ENCODE assay signal across 10 cellular contexts in genomic region chr10:124701435-124701834, GRCh38. TPM values are rescaled to one million over a fixed set of nuclear protein-coding genes. Genes with fewer than 3 reads are reported as not detected.
DNase-seq lines count a peak whose midpoint lies in the region; ATAC-seq, FAIRE-seq and TF ChIP-seq lines count a peak whose summit lies in the region.
"Had no signal": no experiment of that assay in that cellular context is flagged by ENCODE, and none has a peak within 500 bp of the region (broad histone marks: within the 10 kb centered on the region; RNA-seq: fewer than 3 reads in every experiment).

No MANE protein-coding gene starts in this region.

- H3K4me2 ChIP-seq in K562 (ENCODE audit: insufficient read depth, low read length) = no peak overlapping the region

- DNase-seq in HL-60 (ENCODE audit: low read depth in 1 of 2, low spot score in 1 of 2) (no peak), K562 (ENCODE audit: extremely low read depth in 1 of 4, low spot score in 3 of 4) (peak in 1 of 4 experiments; percentile 13), kidney (peak; percentile 97), H54 (ENCODE audit: insufficient read length, low spot score) (no peak), DMS 273 treated with DMSO at 0.1 percent for 48 hours (lab: John Stamatoyannopoulos, UW) (no peak)
- DNase-seq: occipital lobe had no signal

- no peak for TF ChIP-seq EP300 in K562 (IDR thresholded peaks at IDR 0.05; ENCODE audit: low read length)

- POLR2A ChIA-PET in K562 (lab: Yijun Ruan, JAX) = interaction anchor here (0.7 to 3.0 kb wide), 4 partner anchors 8 to 571 kb away, joined by 3 to 14 read pairs (median 7); no protein-coding TSS in a partner anchor

- no peak for ATAC-seq in K562
- no peak for ATAC-seq in HG02759 (IDR thresholded peaks at IDR 0.05; ENCODE audit: unreplicated experiment)
- no peak for ATAC-seq in activated CD4-positive, CD25-positive, alpha-beta regulatory T cell treated with anti-CD3 and anti-CD28 coated beads, Interleukin-2, amount 50 U/mL, for 24 hours

- intact Hi-C loops in K562 (cut with micrococcal nuclease) = no loop called here
- intact Hi-C loops in kidney (cut with DNase I) = no loop called here

- peaks cover 15 to 32% of the 10 kb centered on the region in 2 experiments for H3K4me1 ChIP-seq in K562 (replicated peaks in 1 of 2; ENCODE audit: control insufficient read depth in 2 of 2, insufficient read depth in 2 of 2, low read length in 2 of 2)
- peaks cover 78 to 93% of the 10 kb centered on the region in 2 donors for H3K4me1 ChIP-seq in kidney (ENCODE audit: control insufficient read depth in 1 of 2, insufficient read depth in 1 of 2, low read depth in 1 of 2, low read length in 2 of 2)
- H3K4me1 ChIP-seq in skeletal muscle tissue (ENCODE audit: control insufficient read depth in 3 of 3, insufficient read depth in 3 of 3, low read length in 3 of 3) = peaks cover 94 to 100% (median 96%) of the 10 kb centered on the region in 3 donors

- H3K9ac ChIP-seq in K562 (ENCODE audit: insufficient read depth in 1 of 2, low read depth in 2 of 2, low read length in 2 of 2) (peak overlapping the region in 1 of 2 experiments; percentile 79; a peak in 2 of 4 replicates), kidney (ENCODE audit: low read length in 2 of 2) (peak overlapping the region in 1 of 2 donors; percentile 37), skeletal muscle tissue (ENCODE audit: low read depth in 1 of 3, low read length in 3 of 3) (peak overlapping the region; percentile 24 to 83 (median 66))

- no peaks in the 10 kb centered on the region for H3K9me1 ChIP-seq in K562 (ENCODE audit: control insufficient read depth, insufficient read depth, low read length)

- CTCF ChIA-PET in K562 (lab: Yijun Ruan, JAX; ENCODE audit: low intra/inter-chr PET ratio) = no interaction called here

- no peak for TF ChIP-seq CTCF in HL-60 (IDR thresholded peaks at IDR 0.05; ENCODE audit: insufficient read depth, low read length)
- no peak for TF ChIP-seq CTCF in K562 (IDR thresholded peaks at IDR 0.05 in 2 of 3, conservative IDR thresholded peaks at IDR 0.05 in 1 of 3; ENCODE audit: insufficient read depth in 2 of 3, low read depth in 1 of 3, low read length in 3 of 3)
- TF ChIP-seq CTCF in kidney (IDR thresholded peaks at IDR 0.05; ENCODE audit: borderline replicate concordance, extremely low read depth, insufficient read depth) = no peak

- no peak overlapping the region for H3K4me3 ChIP-seq in HL-60 (replicated peaks; ENCODE audit: insufficient read depth, low read length)
- no peak overlapping the region for H3K4me3 ChIP-seq in K562
- no peak overlapping the region for H3K4me3 ChIP-seq in kidney (ENCODE audit: low read length in 2 of 2)
- H3K4me3 ChIP-seq in skeletal muscle tissue (ENCODE audit: low read length in 3 of 3) = peak overlapping the region; percentile 26 to 61 (median 38)

- WGBS in K562 (ENCODE audit: insufficient coverage, low coverage, missing lambda C conversion rate) = 66% methylated on average over 4 of the region's 6 CpGs

- in situ Hi-C loops in K562 (cut with MboI) = no loop called here

- no TSS peak for BruUV-seq in K562 (replicated peaks; lab: Mats Ljungman, UMichigan)

- TF ChIP-seq RAD21 in K562 (CRISPR knock-in tag; conservative IDR thresholded peaks at IDR 0.05 in 1 of 2, IDR thresholded peaks at IDR 0.05 in 1 of 2) = no peak

- H2AFZ ChIP-seq in K562 (ENCODE audit: low read depth, low read length) = no peak overlapping the region

- FAIRE-seq in K562 (lab: Jason Lieb, UNC) (no peak), kidney (lab: Jason Lieb, UNC) (no peak), H54 (lab: Jason Lieb, UNC) (no peak)
- FAIRE-seq: GM18507 had no signal

- H3K36me3 ChIP-seq in K562 (ENCODE audit: control insufficient read depth, insufficient read depth, low read length) (peaks cover 64% of the 10 kb centered on the region; the same call in 2 of the 3 replicates), kidney (ENCODE audit: control insufficient read depth in 1 of 2, insufficient read depth in 2 of 2, low read length in 2 of 2) (no peaks in the 10 kb centered on the region), skeletal muscle tissue (ENCODE audit: control insufficient read depth in 3 of 3, insufficient read depth in 3 of 3, low read length in 3 of 3) (peaks cover 6 to 7% (median 6%) of the 10 kb centered on the region in 3 donors)

- no peaks in the 10 kb centered on the region for H4K20me1 ChIP-seq in K562 (replicated peaks; ENCODE audit: control insufficient read depth, insufficient read depth, low read length)

- H3K27ac ChIP-seq in HL-60 (replicated peaks) (peak overlapping the region; percentile 85), K562 (ENCODE audit: extremely low read depth, low read depth, low read length) (no peak overlapping the region; the same call in 2 of the 3 replicates), kidney (ENCODE audit: low read depth in 2 of 2, low read length in 2 of 2) (peak overlapping the region; percentile 86 to 88), skeletal muscle tissue (ENCODE audit: low read depth, low read length) (peak overlapping the region; percentile 90)

- TF ChIP-seq POLR2A in K562 (conservative IDR thresholded peaks at IDR 0.05) (no peak), H54 (IDR thresholded peaks at IDR 0.05; ENCODE audit: low read depth, low read length) (no peak)

- peaks cover 3% of the 10 kb centered on the region; the same call in 1 of the 3 replicates for H3K79me2 ChIP-seq in K562 (ENCODE audit: control insufficient read depth, insufficient read depth, low read length)

- H3K9me3 ChIP-seq in K562 (replicated peaks; ENCODE audit: control insufficient read depth, insufficient read depth, low read depth, low read length) = no peaks in the 10 kb centered on the region
- H3K9me3 ChIP-seq in kidney (ENCODE audit: control insufficient read depth in 1 of 2, low read length in 2 of 2) = no peaks in the 10 kb centered on the region
- H3K9me3 ChIP-seq in skeletal muscle tissue (ENCODE audit: control insufficient read depth in 3 of 3, low read length in 3 of 3) = no peaks in the 10 kb centered on the region

- H3K27me3 ChIP-seq in HL-60 (ENCODE audit: insufficient read depth, poor library complexity, severe bottlenecking) (no peaks in the 10 kb centered on the region), K562 (ENCODE audit: control insufficient read depth in 2 of 2, insufficient read depth in 2 of 2, low read length in 2 of 2) (no peaks in the 10 kb centered on the region), skeletal muscle tissue (ENCODE audit: control insufficient read depth in 3 of 3, insufficient read depth in 3 of 3, low read length in 3 of 3) (no peaks in the 10 kb centered on the region)

TF ChIP-seq in K562, 482 proteins besides CTCF, POLR2A, EP300 and RAD21:
- no peak for TF ChIP-seq U2AF1 (optimal IDR thresholded peaks at IDR 0.05; ENCODE audit: low read depth, low read length)
- TF ChIP-seq ZNF395 (CRISPR knock-in tag; IDR thresholded peaks at IDR 0.05) = 0 out of 2 replicates have a peak, but pooled peaks have one; percentile 24

RNA-seq across cellular contexts. Expression of gene FAM53B, which starts 42.7 kb away (rescaled TPM):
- 11.6 and 20.0 TPM in 2 replicates for total RNA-seq in K562 (2011; cell fraction: chromatin; rRNA removed; ENCODE audit: low replicate concordance)
- 13.0 and 13.7 TPM in 2 replicates for total RNA-seq in K562 (2011; cell fraction: nucleolus; rRNA removed)
- total RNA-seq in K562 (2011; cell fraction: nucleoplasm; rRNA removed) = 8.9 and 12.2 TPM in 2 replicates
- 11.9 and 17.2 TPM in 2 replicates for total RNA-seq in K562 (2014; rRNA removed)
- 4.2 and 5.0 TPM in 2 replicates for total RNA-seq in K562 (2014; rRNA removed; fragmentation: Illumina TruSeq; extraction: Trizol)
- total RNA-seq in K562 (2015; rRNA removed; fragmentation: Illumina TruSeq; extraction: Trizol) = 10.6 and 10.8 TPM in 2 replicates
- total RNA-seq in K562 (2021) = 16.5 and 17.0 TPM in 2 replicates
- polyA plus RNA-seq in K562 (2011; rRNA removed) = 3.9 and 4.5 TPM in 2 replicates
- 5.1 and 9.0 TPM in 2 replicates for polyA plus RNA-seq in K562 (2011; cell fraction: cytosol; rRNA removed)
- 5.9 and 8.3 TPM in 2 replicates for polyA plus RNA-seq in K562 (2011; cell fraction: nucleus; rRNA removed)
- 7.8 and 8.4 TPM in 2 replicates for polyA plus RNA-seq in K562 (2012)
- polyA plus RNA-seq in K562 (2014; fragmentation: Illumina TruSeq; extraction: Trizol) = 5.0 and 7.5 TPM in 2 replicates
- under 1 TPM; 0.03 to 0.08 TPM for polyA plus RNA-seq in K562 (2014; fragmentation: Nextera tagmentation; extraction: Ambion mirVana)
- polyA plus RNA-seq in K562 (2014; rRNA removed) = 6.5 and 6.6 TPM in 2 replicates
- 6.9 and 7.9 TPM in 2 replicates for polyA minus RNA-seq in K562 (2011; rRNA and poly(A)+ RNA removed)
- polyA minus RNA-seq in K562 (2011; cell fraction: cytosol; rRNA and poly(A)+ RNA removed) = 10.2 and 11.9 TPM in 2 replicates
- polyA minus RNA-seq in K562 (2011; cell fraction: nucleus; rRNA and poly(A)+ RNA removed) = 5.5 and 9.6 TPM in 2 replicates
- 30.0 TPM for total RNA-seq in kidney
- 11.8 TPM for polyA plus RNA-seq in kidney (ENCODE audit: insufficient read depth, low read depth, low replicate concordance)
- 32.4 TPM for total RNA-seq in skeletal muscle tissue

Comparison
In these comparisons a context has a peak if more than half of its experiments do, and no peak if none do; other contexts are left out.
1. H3K4me3 ChIP-seq: peak in skeletal muscle tissue (3 of 3); none in HL-60 (single experiment), K562 (single experiment) and kidney (0 of 2).